ENCODE assay signal across 10 cellular contexts in the genomic region with DNA sequence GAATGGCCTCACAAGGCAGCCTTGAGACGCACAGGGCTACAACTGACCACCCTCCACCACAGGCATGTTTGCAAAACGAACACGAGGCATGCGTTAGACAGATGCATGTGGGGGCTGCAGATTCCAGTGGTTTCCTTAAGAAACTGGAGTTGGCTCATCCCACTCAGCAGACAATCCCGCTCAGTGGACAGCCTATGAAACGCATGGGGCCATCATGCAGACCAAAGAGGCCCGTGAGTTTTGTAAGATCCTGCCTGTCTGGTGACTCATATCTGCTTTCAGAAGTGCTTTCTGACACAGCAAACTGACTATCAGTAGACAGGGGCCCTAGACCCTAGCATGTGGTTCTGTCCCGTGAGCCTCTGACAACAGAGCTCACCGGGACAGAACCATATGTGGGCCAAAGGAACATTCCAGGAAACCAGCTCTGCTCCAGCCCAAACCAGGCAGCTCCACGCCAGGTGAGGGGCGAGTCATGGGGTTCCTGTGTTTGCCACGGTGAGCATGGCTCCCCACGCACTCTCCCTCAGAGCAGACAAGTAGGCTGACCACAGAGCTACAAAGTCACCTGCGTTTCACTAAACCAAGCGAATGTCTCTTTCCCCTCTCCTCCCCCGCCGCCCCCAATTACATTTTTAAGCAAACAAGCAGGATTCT.
DNase-seq lines count a peak whose midpoint lies in the region; TF ChIP-seq lines count a peak whose summit lies in the region.
"Had no signal": no experiment of that assay in that cellular context is flagged by ENCODE, and none has a peak within 500 bp of the region (broad histone marks: within the 10 kb centered on the region; RNA-seq: fewer than 3 reads in every experiment).

No MANE protein-coding gene starts in this region.

- no peaks in the 10 kb centered on the region for H3K9me3 ChIP-seq in SJCRH30 (replicated peaks)

- no peak for TF ChIP-seq CTCF in fibroblast of the aortic adventitia (IDR thresholded peaks at IDR 0.05; ENCODE audit: insufficient read depth, low read length)

- H3K36me3 ChIP-seq in SJCRH30: no peaks in the 10 kb centered on the region
- H3K36me3 ChIP-seq: WERI-Rb-1 had no signal

- H3K27ac ChIP-seq in SJCRH30: no peak overlapping the region
- H3K27ac ChIP-seq: WERI-Rb-1 had no signal

- no peaks in the 10 kb centered on the region for H3K27me3 ChIP-seq in SJCRH30

- H3K4me3 ChIP-seq in SJCRH30: no peak overlapping the region
- H3K4me3 ChIP-seq in fibroblast of the aortic adventitia (ENCODE audit: low read depth, low read length): no peak overlapping the region

- no peaks in the 10 kb centered on the region for H3K4me1 ChIP-seq in SJCRH30

- DNase-seq in stimulated activated CD4-positive, alpha-beta T cell treated with anti-CD3 and anti-CD28 coated beads, Interleukin-2, amount 100 ng/mL, for 24 hours: peak; percentile 19 to 20
- DNase-seq in stimulated activated CD4-positive, alpha-beta T cell treated with anti-CD3 and anti-CD28 coated beads, Interleukin-4, amount 100 ng/mL, for 1 hour: no peak
- DNase-seq in SJCRH30: peak; percentile 18 to 19
- peak; percentile 60 for DNase-seq in fibroblast of the aortic adventitia (ENCODE audit: low read depth)
- no peak for DNase-seq in DMS79 (lab: John Stamatoyannopoulos, UW)
- no peak for DNase-seq in LoVo (ENCODE audit: low spot score)
- DNase-seq in NCI-H2196 (lab: John Stamatoyannopoulos, UW; ENCODE audit: unreplicated experiment): no peak
- DNase-seq in HuH-7.5 (ENCODE audit: low spot score): no peak
- DNase-seq: NCI-H1417 treated with DMSO at 0.1 percent for 48 hours had no signal

Comparison
In these comparisons a context has a peak if more than half of its experiments do, and no peak if none do; other contexts are left out.
1. DNase-seq: peak in stimulated activated CD4-positive, alpha-beta T cell treated with anti-CD3 and anti-CD28 coated beads, Interleukin-2, amount 100 ng/mL, for 24 hours (2 of 2), SJCRH30 (2 of 2) and fibroblast of the aortic adventitia (single experiment); none in stimulated activated CD4-positive, alpha-beta T cell treated with anti-CD3 and anti-CD28 coated beads, Interleukin-4, amount 100 ng/mL, for 1 hour (single experiment), DMS79 (single experiment), LoVo (single experiment), NCI-H2196 (single experiment) and HuH-7.5 (single experiment).